In the genomic region with DNA sequence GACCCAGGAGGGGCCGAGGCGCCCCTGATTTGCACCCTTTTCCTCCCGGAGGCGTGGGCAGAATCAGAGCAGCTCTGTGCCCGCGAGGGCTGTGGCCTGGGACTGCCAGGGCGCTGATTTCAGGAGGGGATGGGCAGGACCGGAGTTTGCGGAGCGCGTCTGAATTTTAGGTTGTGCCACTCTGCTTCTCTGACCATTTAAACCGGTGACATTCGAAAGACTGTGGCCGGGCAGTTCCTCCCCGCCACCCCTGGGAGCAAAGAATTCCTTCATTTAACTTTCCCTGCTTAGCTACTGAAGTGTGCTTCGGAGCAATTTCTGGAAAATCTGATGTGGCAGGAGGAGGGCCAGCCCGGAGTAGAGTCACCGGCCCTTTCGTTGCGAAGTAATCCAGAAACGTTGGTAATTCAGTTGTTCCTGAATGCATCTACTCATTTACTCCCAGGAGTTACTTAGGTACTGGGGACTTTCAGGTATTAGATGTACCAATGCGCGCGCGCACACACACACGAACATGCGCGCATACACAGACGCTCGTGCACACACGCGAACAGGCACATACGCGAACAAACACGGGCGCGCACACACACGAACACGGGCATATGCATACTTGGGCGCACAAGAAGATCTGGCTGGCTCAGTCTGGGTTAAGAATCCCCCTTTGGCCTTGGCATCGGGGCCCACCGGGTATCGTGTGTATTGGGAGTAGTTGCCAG, we compare ENCODE assay signal across 1 cellular context.
TF ChIP-seq lines count a peak whose summit lies in the region.

No MANE protein-coding gene starts in this region.

TF ChIP-seq in HepG2, 621 proteins besides CTCF, POLR2A, EP300 and RAD21 (continued from another document and continues in another):
- TF ChIP-seq, protein P1, sequence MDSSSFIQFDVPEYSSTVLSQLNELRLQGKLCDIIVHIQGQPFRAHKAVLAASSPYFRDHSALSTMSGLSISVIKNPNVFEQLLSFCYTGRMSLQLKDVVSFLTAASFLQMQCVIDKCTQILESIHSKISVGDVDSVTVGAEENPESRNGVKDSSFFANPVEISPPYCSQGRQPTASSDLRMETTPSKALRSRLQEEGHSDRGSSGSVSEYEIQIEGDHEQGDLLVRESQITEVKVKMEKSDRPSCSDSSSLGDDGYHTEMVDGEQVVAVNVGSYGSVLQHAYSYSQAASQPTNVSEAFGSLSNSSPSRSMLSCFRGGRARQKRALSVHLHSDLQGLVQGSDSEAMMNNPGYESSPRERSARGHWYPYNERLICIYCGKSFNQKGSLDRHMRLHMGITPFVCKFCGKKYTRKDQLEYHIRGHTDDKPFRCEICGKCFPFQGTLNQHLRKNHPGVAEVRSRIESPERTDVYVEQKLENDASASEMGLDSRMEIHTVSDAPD (CRISPR knock-in tag; IDR thresholded peaks at IDR 0.05): no peak
- TF ChIP-seq, protein P2, sequence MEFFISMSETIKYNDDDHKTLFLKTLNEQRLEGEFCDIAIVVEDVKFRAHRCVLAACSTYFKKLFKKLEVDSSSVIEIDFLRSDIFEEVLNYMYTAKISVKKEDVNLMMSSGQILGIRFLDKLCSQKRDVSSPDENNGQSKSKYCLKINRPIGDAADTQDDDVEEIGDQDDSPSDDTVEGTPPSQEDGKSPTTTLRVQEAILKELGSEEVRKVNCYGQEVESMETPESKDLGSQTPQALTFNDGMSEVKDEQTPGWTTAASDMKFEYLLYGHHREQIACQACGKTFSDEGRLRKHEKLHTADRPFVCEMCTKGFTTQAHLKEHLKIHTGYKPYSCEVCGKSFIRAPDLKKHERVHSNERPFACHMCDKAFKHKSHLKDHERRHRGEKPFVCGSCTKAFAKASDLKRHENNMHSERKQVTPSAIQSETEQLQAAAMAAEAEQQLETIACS (CRISPR knock-in tag; IDR thresholded peaks at IDR 0.05): peak; percentile 94
- TF ChIP-seq, protein P3, sequence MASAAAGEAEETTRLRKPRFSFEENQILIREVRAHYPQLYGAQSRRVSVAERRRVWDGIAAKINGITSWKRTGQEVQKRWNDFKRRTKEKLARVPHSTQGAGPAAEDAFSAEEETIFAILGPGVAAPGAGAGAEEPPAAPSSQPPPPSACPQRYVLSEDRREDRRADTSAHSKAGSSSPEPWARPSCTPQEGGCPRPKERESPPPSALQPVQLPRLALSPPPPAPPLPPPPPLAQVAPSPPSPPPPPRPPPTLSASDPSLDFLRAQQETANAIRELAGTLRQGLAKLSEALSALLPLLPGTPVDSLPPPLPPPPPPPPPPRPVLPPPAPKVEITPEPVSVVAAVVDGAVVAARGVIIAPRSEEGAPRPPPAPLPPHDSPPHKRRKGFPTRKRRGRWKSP (CRISPR knock-in tag; IDR thresholded peaks at IDR 0.05): peak; percentile 11; the same call in 1 of the 2 replicates
- TF ChIP-seq, protein P4, sequence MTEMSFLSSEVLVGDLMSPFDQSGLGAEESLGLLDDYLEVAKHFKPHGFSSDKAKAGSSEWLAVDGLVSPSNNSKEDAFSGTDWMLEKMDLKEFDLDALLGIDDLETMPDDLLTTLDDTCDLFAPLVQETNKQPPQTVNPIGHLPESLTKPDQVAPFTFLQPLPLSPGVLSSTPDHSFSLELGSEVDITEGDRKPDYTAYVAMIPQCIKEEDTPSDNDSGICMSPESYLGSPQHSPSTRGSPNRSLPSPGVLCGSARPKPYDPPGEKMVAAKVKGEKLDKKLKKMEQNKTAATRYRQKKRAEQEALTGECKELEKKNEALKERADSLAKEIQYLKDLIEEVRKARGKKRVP (CRISPR knock-in tag; IDR thresholded peaks at IDR 0.05): peak in 1 of 2 experiments; percentile 67; a peak in 1 of 4 replicates
- TF ChIP-seq SRY (CRISPR knock-in tag; IDR thresholded peaks at IDR 0.05) (no peak), KDM5A (IDR thresholded peaks at IDR 0.05; ENCODE audit: borderline replicate concordance, low read length) (peak; percentile 39; the same call in 1 of the 2 replicates), ZNF670 (CRISPR knock-in tag; IDR thresholded peaks at IDR 0.05; ENCODE audit: borderline replicate concordance) (0 out of 2 replicates have a peak, but pooled peaks have one; percentile 29), PITX1 (CRISPR knock-in tag; IDR thresholded peaks at IDR 0.05) (0 out of 2 replicates have a peak, but pooled peaks have one; percentile 40), HNF4A (CRISPR knock-in tag; IDR thresholded peaks at IDR 0.05) (peak; percentile 10; the same call in 1 of the 2 replicates), ARNT (IDR thresholded peaks at IDR 0.05) (no peak), ZNF12 (CRISPR knock-in tag; IDR thresholded peaks at IDR 0.05) (peak; percentile 40; the same call in 1 of the 2 replicates), ZMYM4 (CRISPR knock-in tag; IDR thresholded peaks at IDR 0.05) (peak; percentile 73), NCOA1 (CRISPR knock-in tag; IDR thresholded peaks at IDR 0.05) (peak; percentile 72; the same call in 1 of the 2 replicates), FOXA1 (IDR thresholded peaks at IDR 0.05) (no peak), FOXA1 (CRISPR knock-in tag; IDR thresholded peaks at IDR 0.05) (peak; percentile 66; the same call in 1 of the 2 replicates), AGO2 (optimal IDR thresholded peaks at IDR 0.05; ENCODE audit: low read depth, low read length) (peak; percentile 4), BRCA1 (CRISPR knock-in tag; IDR thresholded peaks at IDR 0.05) (0 out of 2 replicates have a peak, but pooled peaks have one; percentile 66), TMF1 (CRISPR knock-in tag; IDR thresholded peaks at IDR 0.05; ENCODE audit: low read depth) (0 out of 2 replicates have a peak, but pooled peaks have one; percentile 49), RBM39 (IDR thresholded peaks at IDR 0.05; ENCODE audit: low read depth, low read length, poor library complexity, severe bottlenecking) (peak; percentile 59), ZNF383 (CRISPR knock-in tag; IDR thresholded peaks at IDR 0.05; ENCODE audit: borderline replicate concordance) (peak; percentile 73; the same call in 1 of the 2 replicates), SOX6 (IDR thresholded peaks at IDR 0.05) (no peak), SOX6 (CRISPR knock-in tag; IDR thresholded peaks at IDR 0.05) (peak; percentile 68), NR2F6 (IDR thresholded peaks at IDR 0.05) (no peak), NR2F6 (CRISPR knock-in tag; IDR thresholded peaks at IDR 0.05) (no peak), MEIS1 (CRISPR knock-in tag; IDR thresholded peaks at IDR 0.05; ENCODE audit: borderline replicate concordance) (0 out of 2 replicates have a peak, but pooled peaks have one; percentile 28), CENPX (CRISPR knock-in tag; IDR thresholded peaks at IDR 0.05) (no peak), POLR2AphosphoS5 (IDR thresholded peaks at IDR 0.05; ENCODE audit: low read depth, low read length) (no peak), FOXK1 (CRISPR knock-in tag; IDR thresholded peaks at IDR 0.05; ENCODE audit: borderline replicate concordance, low read depth) (no peak), TBX2 (CRISPR knock-in tag; IDR thresholded peaks at IDR 0.05; ENCODE audit: borderline replicate concordance) (peak; percentile 27; the same call in 1 of the 2 replicates), STAG1 (CRISPR knock-in tag; IDR thresholded peaks at IDR 0.05) (no peak), ZNF510 (CRISPR knock-in tag; IDR thresholded peaks at IDR 0.05; ENCODE audit: low read depth) (no peak), SRSF4 (IDR thresholded peaks at IDR 0.05; ENCODE audit: low read depth, low read length, poor library complexity, severe bottlenecking) (peak; percentile 22), ZFYVE20 (CRISPR knock-in tag; IDR thresholded peaks at IDR 0.05; ENCODE audit: borderline replicate concordance, low read depth) (no peak), MED13 (CRISPR knock-in tag; IDR thresholded peaks at IDR 0.05) (peak; percentile 67; the same call in 1 of the 2 replicates), PAWR (CRISPR knock-in tag; IDR thresholded peaks at IDR 0.05; ENCODE audit: borderline replicate concordance) (0 out of 2 replicates have a peak, but pooled peaks have one; percentile 71), ZNF672 (CRISPR knock-in tag; IDR thresholded peaks at IDR 0.05) (no peak)
- TF ChIP-seq, protein P5, sequence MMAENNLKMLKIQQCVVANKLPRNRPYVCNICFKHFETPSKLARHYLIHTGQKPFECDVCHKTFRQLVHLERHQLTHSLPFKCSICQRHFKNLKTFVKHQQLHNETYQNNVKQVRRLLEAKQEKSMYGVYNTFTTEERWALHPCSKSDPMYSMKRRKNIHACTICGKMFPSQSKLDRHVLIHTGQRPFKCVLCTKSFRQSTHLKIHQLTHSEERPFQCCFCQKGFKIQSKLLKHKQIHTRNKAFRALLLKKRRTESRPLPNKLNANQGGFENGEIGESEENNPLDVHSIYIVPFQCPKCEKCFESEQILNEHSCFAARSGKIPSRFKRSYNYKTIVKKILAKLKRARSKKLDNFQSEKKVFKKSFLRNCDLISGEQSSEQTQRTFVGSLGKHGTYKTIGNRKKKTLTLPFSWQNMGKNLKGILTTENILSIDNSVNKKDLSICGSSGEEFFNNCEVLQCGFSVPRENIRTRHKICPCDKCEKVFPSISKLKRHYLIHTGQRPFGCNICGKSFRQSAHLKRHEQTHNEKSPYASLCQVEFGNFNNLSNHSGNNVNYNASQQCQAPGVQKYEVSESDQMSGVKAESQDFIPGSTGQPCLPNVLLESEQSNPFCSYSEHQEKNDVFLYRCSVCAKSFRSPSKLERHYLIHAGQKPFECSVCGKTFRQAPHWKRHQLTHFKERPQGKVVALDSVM (CRISPR knock-in tag; IDR thresholded peaks at IDR 0.05): no peak
- TF ChIP-seq, protein P6, sequence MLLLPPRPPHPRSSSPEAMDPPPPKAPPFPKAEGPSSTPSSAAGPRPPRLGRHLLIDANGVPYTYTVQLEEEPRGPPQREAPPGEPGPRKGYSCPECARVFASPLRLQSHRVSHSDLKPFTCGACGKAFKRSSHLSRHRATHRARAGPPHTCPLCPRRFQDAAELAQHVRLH (CRISPR knock-in tag; IDR thresholded peaks at IDR 0.05; ENCODE audit: borderline replicate concordance, low read depth): 0 out of 2 replicates have a peak, but pooled peaks have one; percentile 16
- TF ChIP-seq, protein P7, sequence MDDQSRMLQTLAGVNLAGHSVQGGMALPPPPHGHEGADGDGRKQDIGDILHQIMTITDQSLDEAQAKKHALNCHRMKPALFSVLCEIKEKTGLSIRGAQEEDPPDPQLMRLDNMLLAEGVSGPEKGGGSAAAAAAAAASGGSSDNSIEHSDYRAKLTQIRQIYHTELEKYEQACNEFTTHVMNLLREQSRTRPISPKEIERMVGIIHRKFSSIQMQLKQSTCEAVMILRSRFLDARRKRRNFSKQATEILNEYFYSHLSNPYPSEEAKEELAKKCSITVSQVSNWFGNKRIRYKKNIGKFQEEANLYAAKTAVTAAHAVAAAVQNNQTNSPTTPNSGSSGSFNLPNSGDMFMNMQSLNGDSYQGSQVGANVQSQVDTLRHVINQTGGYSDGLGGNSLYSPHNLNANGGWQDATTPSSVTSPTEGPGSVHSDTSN (CRISPR knock-in tag; IDR thresholded peaks at IDR 0.05; ENCODE audit: borderline replicate concordance): no peak
- TF ChIP-seq, protein P8, sequence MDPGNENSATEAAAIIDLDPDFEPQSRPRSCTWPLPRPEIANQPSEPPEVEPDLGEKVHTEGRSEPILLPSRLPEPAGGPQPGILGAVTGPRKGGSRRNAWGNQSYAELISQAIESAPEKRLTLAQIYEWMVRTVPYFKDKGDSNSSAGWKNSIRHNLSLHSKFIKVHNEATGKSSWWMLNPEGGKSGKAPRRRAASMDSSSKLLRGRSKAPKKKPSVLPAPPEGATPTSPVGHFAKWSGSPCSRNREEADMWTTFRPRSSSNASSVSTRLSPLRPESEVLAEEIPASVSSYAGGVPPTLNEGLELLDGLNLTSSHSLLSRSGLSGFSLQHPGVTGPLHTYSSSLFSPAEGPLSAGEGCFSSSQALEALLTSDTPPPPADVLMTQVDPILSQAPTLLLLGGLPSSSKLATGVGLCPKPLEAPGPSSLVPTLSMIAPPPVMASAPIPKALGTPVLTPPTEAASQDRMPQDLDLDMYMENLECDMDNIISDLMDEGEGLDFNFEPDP (CRISPR knock-in tag; conservative IDR thresholded peaks at IDR 0.05): 0 out of 2 replicates have a peak, but pooled peaks have one; percentile 88
- TF ChIP-seq, protein P9, sequence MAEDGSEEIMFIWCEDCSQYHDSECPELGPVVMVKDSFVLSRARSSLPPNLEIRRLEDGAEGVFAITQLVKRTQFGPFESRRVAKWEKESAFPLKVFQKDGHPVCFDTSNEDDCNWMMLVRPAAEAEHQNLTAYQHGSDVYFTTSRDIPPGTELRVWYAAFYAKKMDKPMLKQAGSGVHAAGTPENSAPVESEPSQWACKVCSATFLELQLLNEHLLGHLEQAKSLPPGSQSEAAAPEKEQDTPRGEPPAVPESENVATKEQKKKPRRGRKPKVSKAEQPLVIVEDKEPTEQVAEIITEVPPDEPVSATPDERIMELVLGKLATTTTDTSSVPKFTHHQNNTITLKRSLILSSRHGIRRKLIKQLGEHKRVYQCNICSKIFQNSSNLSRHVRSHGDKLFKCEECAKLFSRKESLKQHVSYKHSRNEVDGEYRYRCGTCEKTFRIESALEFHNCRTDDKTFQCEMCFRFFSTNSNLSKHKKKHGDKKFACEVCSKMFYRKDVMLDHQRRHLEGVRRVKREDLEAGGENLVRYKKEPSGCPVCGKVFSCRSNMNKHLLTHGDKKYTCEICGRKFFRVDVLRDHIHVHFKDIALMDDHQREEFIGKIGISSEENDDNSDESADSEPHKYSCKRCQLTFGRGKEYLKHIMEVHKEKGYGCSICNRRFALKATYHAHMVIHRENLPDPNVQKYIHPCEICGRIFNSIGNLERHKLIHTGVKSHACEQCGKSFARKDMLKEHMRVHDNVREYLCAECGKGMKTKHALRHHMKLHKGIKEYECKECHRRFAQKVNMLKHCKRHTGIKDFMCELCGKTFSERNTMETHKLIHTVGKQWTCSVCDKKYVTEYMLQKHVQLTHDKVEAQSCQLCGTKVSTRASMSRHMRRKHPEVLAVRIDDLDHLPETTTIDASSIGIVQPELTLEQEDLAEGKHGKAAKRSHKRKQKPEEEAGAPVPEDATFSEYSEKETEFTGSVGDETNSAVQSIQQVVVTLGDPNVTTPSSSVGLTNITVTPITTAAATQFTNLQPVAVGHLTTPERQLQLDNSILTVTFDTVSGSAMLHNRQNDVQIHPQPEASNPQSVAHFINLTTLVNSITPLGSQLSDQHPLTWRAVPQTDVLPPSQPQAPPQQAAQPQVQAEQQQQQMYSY (CRISPR knock-in tag; IDR thresholded peaks at IDR 0.05): peak; percentile 42; the same call in 1 of the 2 replicates
- TF ChIP-seq, protein P10, sequence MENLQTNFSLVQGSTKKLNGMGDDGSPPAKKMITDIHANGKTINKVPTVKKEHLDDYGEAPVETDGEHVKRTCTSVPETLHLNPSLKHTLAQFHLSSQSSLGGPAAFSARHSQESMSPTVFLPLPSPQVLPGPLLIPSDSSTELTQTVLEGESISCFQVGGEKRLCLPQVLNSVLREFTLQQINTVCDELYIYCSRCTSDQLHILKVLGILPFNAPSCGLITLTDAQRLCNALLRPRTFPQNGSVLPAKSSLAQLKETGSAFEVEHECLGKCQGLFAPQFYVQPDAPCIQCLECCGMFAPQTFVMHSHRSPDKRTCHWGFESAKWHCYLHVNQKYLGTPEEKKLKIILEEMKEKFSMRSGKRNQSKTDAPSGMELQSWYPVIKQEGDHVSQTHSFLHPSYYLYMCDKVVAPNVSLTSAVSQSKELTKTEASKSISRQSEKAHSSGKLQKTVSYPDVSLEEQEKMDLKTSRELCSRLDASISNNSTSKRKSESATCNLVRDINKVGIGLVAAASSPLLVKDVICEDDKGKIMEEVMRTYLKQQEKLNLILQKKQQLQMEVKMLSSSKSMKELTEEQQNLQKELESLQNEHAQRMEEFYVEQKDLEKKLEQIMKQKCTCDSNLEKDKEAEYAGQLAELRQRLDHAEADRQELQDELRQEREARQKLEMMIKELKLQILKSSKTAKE (CRISPR knock-in tag; IDR thresholded peaks at IDR 0.05; ENCODE audit: borderline replicate concordance): no peak
